ENCODE assay signal across 2 cellular contexts in the genomic region with DNA sequence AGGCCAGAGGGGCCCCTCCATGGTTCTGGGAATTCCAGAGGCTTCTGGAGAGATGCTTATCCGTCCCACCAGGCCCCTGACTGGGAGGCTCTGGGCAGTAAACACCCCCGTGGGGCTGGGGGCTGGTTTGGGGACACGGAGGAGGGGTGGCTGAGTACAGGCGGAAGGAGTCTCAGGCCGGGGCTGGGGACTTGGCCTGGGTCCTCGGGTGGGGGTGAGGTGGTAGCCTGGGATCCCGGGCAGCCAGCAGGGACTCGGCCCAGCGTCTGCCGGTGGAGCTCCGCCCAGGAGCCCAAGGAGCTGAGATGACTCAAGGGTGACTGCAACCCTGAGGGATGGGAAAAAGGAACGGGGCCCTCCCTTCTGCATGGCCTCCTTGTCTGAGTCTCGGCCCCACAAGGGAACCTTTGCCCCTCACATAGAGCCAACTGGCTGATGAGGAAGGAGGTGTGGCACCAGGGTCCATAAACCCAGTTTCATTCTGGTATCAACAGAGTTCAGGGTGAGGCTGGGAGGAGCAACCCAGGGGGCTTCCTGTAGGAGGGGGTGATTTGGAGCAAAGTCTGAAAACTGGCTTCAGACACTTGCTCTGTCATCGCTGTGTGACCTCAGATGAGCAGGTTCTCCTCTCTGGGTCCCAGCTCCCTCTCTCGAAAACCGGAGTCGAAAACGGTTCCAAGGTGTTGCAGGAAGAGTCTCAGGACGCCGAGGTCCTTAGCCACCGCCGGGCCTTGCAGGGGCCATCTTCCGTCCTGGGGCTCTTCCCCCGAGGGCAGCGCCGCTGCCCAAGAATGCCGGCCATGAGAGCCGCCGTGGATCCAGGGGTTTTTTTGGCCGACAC.
TF ChIP-seq lines count a peak whose summit lies in the region.

No MANE protein-coding gene starts in this region.

TF ChIP-seq in HCT116, 20 proteins besides CTCF, POLR2A, EP300 and RAD21:
- TF ChIP-seq ZFX (IDR thresholded peaks at IDR 0.05), result peak; percentile 49; the same call in 1 of the 2 replicates
- no peak for TF ChIP-seq ELF1 (IDR thresholded peaks at IDR 0.05; ENCODE audit: borderline replicate concordance, low read depth)
- peak; percentile 62 for TF ChIP-seq POLR2AphosphoS5 (IDR thresholded peaks at IDR 0.05; ENCODE audit: low read depth, low read length)
TF ChIP-seq in HCT116: peak in this region for 2.

TF ChIP-seq in SK-N-SH, 30 proteins besides CTCF, POLR2A, EP300 and RAD21:
- TF ChIP-seq TAF1 (IDR thresholded peaks at IDR 0.05; ENCODE audit: borderline replicate concordance, low read depth, low read length) (0 out of 2 replicates have a peak, but pooled peaks have one; percentile 29), NRF1 (IDR thresholded peaks at IDR 0.05; ENCODE audit: low read depth, low read length) (no peak), FOSL2 (IDR thresholded peaks at IDR 0.05; ENCODE audit: borderline replicate concordance, low read depth) (peak; percentile 58; the same call in 1 of the 2 replicates)
